Comparison of ENCODE assay signal across 12 cellular contexts in the genomic region with DNA sequence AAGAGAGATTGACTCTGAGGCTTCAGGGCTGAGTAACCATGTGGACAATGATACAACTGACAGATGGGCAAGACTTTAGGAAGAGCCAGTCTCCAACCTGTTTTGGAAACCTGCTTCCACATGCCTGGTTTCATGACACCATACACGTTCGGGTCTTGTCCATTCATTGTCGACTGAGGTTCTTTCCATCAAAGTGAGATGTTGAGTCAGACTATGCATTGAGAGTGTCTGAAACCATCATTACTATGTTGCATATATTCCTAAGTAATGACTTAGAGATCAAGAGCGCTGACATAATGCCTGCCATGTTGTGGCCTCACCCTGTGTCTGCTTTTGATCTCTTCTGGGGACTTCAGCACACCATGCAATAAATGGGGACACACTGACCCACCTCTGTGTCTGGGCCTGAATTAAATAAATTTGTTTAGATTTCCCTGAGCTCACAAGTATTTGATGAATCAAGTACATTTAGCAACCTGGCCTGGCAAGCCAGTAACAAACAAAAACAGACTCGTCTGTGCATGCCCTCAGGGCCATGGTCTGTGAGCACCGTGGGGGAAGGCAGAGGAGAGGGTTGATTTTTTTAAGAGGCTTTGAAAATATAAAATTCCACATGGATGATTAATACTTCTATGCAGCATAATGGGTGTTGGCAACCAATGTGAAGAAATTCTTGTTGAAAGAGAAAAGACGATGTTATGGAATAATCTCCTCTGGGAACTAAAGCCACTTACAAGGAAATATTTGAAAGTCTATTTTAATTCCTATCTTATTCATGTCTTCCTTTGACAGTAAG. TPM values are rescaled to one million over a fixed set of nuclear protein-coding genes. Genes with fewer than 3 reads are reported as not detected.
A peak's percentile ranks its signal among the peaks of the same experiment; 100 is the strongest.
DNase-seq lines count a peak whose midpoint lies in the region; ATAC-seq and TF ChIP-seq lines count a peak whose summit lies in the region.
"Had no signal": no experiment of that assay in that cellular context is flagged by ENCODE, and none has a peak within 500 bp of the region (broad histone marks: within the 10 kb centered on the region; RNA-seq: fewer than 3 reads in every experiment).

No MANE protein-coding gene starts in this region.

- TF ChIP-seq POLR2A in breast epithelium (IDR thresholded peaks at IDR 0.05) = no peak

- no peaks in the 10 kb centered on the region for H3K4me1 ChIP-seq in breast epithelium
- H3K4me1 ChIP-seq in SK-N-SH (ENCODE audit: control insufficient read depth in 1 of 2, insufficient read depth in 2 of 2, low read depth in 1 of 2, low read length in 1 of 2) = peaks cover 4 to 6% of the 10 kb centered on the region in 2 experiments; a peak in 1 of 4 replicates

- no peak for ATAC-seq in GM21825 (IDR thresholded peaks at IDR 0.05; ENCODE audit: unreplicated experiment)
- no peak for ATAC-seq in HG02973 (IDR thresholded peaks at IDR 0.05; ENCODE audit: unreplicated experiment)
- no peak for ATAC-seq in HG03135 (IDR thresholded peaks at IDR 0.05; ENCODE audit: unreplicated experiment)
- ATAC-seq: T-helper 17 cell had no signal

- no peaks in the 10 kb centered on the region for H3K9me2 ChIP-seq in SK-N-SH

- no peaks in the 10 kb centered on the region for H3K79me2 ChIP-seq in SK-N-SH (ENCODE audit: insufficient read depth)

- no peaks in the 10 kb centered on the region for H4K20me1 ChIP-seq in SK-N-SH (ENCODE audit: insufficient read depth)

- BruUV-seq in MCF 10A (replicated peaks; lab: Mats Ljungman, UMichigan) = no TSS peak

- H3K4me1 Mint-ChIP-seq in MCF 10A (ENCODE audit: insufficient read depth, unreplicated experiment) = peaks cover 31% of the 10 kb centered on the region

- H3K36me3 Mint-ChIP-seq in MCF 10A (ENCODE audit: insufficient read depth, unreplicated experiment) = no peaks in the 10 kb centered on the region

- H3K27me3 ChIP-seq in breast epithelium = no peaks in the 10 kb centered on the region
- no peaks in the 10 kb centered on the region for H3K27me3 ChIP-seq in SK-N-SH (ENCODE audit: insufficient read depth)
- no peaks in the 10 kb centered on the region for H3K27me3 ChIP-seq in H7 (ENCODE audit: control insufficient read depth, insufficient read depth, low read length)

- peak overlapping the region; percentile 91 for H3K27ac Mint-ChIP-seq in MCF 10A (ENCODE audit: low read depth, unreplicated experiment)
- H3K27ac Mint-ChIP-seq: T-helper 17 cell had no signal

- no peak overlapping the region for H3K9ac ChIP-seq in SK-N-SH
- H3K9ac ChIP-seq: BLaER1 treated with 17β-estradiol and CSF1 and Interleukin-3, amounts not matched to agents 10 nM and 100 nM had no signal

- CTCF ChIA-PET in MCF 10A (lab: Yijun Ruan, JAX) (interaction anchor here (0.6 to 2.1 kb wide), 3 partner anchors 27 to 82 kb away, joined by 3 to 11 read pairs (median 4); no protein-coding TSS in a partner anchor), SK-N-SH (lab: Yijun Ruan, JAX) (interaction anchor here (0.9 kb wide), 1 partner anchor 25 kb away, joined by 3 read pairs; no protein-coding TSS in a partner anchor)

- H3K27ac ChIP-seq in breast epithelium (no peak overlapping the region), SK-N-SH (ENCODE audit: low read depth in 2 of 2, low read length in 1 of 2) (peak overlapping the region; percentile 31 to 59; a peak in 3 of 4 replicates)
- H3K27ac ChIP-seq: BLaER1 treated with 17β-estradiol and CSF1 and Interleukin-3, amounts not matched to agents 10 nM and 100 nM had no signal

- POLR2A ChIA-PET in MCF 10A (lab: Yijun Ruan, JAX) = interaction anchor here (0.6 to 3.5 kb wide), 18 partner anchors 9 to 262 kb away, joined by 3 to 42 read pairs (median 4); a partner anchor contains a TSS
- POLR2A ChIA-PET in SK-N-SH (lab: Yijun Ruan, JAX) = no interaction called here

- no peak for TF ChIP-seq RAD21 in SK-N-SH (IDR thresholded peaks at IDR 0.05; ENCODE audit: low read length)

- H3K27me3 Mint-ChIP-seq in MCF 10A (ENCODE audit: insufficient read depth, unreplicated experiment) = no peaks in the 10 kb centered on the region
- H3K27me3 Mint-ChIP-seq: T-helper 17 cell had no signal

- DNase-seq in MCF 10A (ENCODE audit: unreplicated experiment) (peak; percentile 98), breast epithelium (ENCODE audit: low spot score in 2 of 2) (no peak), SK-N-SH (no peak), fibroblast of the aortic adventitia (ENCODE audit: low read depth) (peak; percentile 74), H7 (no peak)
- DNase-seq: activated CD8-positive, alpha-beta memory T cell treated with anti-CD3 and anti-CD28 coated beads, Interleukin-2, amount 50 U/mL, for 48 hours; NCI-H524 treated with DMSO at 0.1 percent for 48 hours; T-helper 17 cell had no signal

- no peaks in the 10 kb centered on the region for H3K9me3 Mint-ChIP-seq in MCF 10A (ENCODE audit: unreplicated experiment)

- 63% methylated on average over 7 of the region's 7 CpGs for WGBS in SK-N-SH (ENCODE audit: low lambda C conversion rate)

- no peaks in the 10 kb centered on the region for H3K9me3 ChIP-seq in breast epithelium
- no peaks in the 10 kb centered on the region for H3K9me3 ChIP-seq in SK-N-SH
- H3K9me3 ChIP-seq: BLaER1 treated with 17β-estradiol and CSF1 and Interleukin-3, amounts not matched to agents 10 nM and 100 nM had no signal

- peak overlapping the region; percentile 11 for H3K4me3 Mint-ChIP-seq in MCF 10A (ENCODE audit: unreplicated experiment)
- H3K4me3 Mint-ChIP-seq: T-helper 17 cell had no signal

- H3K4me3 ChIP-seq in breast epithelium (no peak overlapping the region), SK-N-SH (ENCODE audit: low read depth in 2 of 2, low read length in 1 of 2) (no peak overlapping the region), fibroblast of the aortic adventitia (ENCODE audit: low read depth, low read length) (no peak overlapping the region), H7 (ENCODE audit: insufficient read depth, low read depth, low read length) (no peak overlapping the region)
- H3K4me3 ChIP-seq: BLaER1 treated with 17β-estradiol and CSF1 and Interleukin-3, amounts not matched to agents 10 nM and 100 nM had no signal

- no peak overlapping the region for H3K4me2 ChIP-seq in SK-N-SH

- intact Hi-C loops in MCF 10A (cut with micrococcal nuclease) = loop anchor here (1.0 to 5.0 kb wide), 4 partner anchors 26 to 256 kb away; no protein-coding TSS in a partner anchor
- intact Hi-C loops in breast epithelium (cut with DNase I; ENCODE audit: low total_unique reads) = no loop called here

- H3K36me3 ChIP-seq in breast epithelium (no peaks in the 10 kb centered on the region), SK-N-SH (replicated peaks in 1 of 2; ENCODE audit: control insufficient read depth in 1 of 2, insufficient read depth in 2 of 2, low read length in 1 of 2) (no peaks in the 10 kb centered on the region), H7 (replicated peaks; ENCODE audit: control insufficient read depth, insufficient read depth, low read length) (no peaks in the 10 kb centered on the region)
- H3K36me3 ChIP-seq: BLaER1 treated with 17β-estradiol and CSF1 and Interleukin-3, amounts not matched to agents 10 nM and 100 nM had no signal

- no peaks in the 10 kb centered on the region for H3F3A ChIP-seq in SK-N-SH (replicated peaks; ENCODE audit: insufficient read depth)

- TF ChIP-seq CTCF in MCF 10A (IDR thresholded peaks at IDR 0.05; ENCODE audit: unreplicated experiment) = no peak
- no peak for TF ChIP-seq CTCF in breast epithelium (IDR thresholded peaks at IDR 0.05)
- no peak for TF ChIP-seq CTCF in SK-N-SH (IDR thresholded peaks at IDR 0.05)
- TF ChIP-seq CTCF in fibroblast of the aortic adventitia (IDR thresholded peaks at IDR 0.05; ENCODE audit: insufficient read depth, low read length) = no peak

- no peak overlapping the region for H2AFZ ChIP-seq in SK-N-SH (ENCODE audit: low read depth)

- no peak for TF ChIP-seq EP300 in SK-N-SH (IDR thresholded peaks at IDR 0.05; ENCODE audit: borderline replicate concordance in 1 of 2, low read depth in 1 of 2, low read length in 1 of 2)

TF ChIP-seq in SK-N-SH, 30 proteins besides CTCF, POLR2A, EP300 and RAD21:
- TF ChIP-seq POLR2AphosphoS5 (IDR thresholded peaks at IDR 0.05; ENCODE audit: low read depth, low read length) (no peak), FOSL2 (IDR thresholded peaks at IDR 0.05; ENCODE audit: borderline replicate concordance, low read depth) (0 out of 2 replicates have a peak, but pooled peaks have one; percentile 10)
- TF ChIP-seq, protein P1, sequence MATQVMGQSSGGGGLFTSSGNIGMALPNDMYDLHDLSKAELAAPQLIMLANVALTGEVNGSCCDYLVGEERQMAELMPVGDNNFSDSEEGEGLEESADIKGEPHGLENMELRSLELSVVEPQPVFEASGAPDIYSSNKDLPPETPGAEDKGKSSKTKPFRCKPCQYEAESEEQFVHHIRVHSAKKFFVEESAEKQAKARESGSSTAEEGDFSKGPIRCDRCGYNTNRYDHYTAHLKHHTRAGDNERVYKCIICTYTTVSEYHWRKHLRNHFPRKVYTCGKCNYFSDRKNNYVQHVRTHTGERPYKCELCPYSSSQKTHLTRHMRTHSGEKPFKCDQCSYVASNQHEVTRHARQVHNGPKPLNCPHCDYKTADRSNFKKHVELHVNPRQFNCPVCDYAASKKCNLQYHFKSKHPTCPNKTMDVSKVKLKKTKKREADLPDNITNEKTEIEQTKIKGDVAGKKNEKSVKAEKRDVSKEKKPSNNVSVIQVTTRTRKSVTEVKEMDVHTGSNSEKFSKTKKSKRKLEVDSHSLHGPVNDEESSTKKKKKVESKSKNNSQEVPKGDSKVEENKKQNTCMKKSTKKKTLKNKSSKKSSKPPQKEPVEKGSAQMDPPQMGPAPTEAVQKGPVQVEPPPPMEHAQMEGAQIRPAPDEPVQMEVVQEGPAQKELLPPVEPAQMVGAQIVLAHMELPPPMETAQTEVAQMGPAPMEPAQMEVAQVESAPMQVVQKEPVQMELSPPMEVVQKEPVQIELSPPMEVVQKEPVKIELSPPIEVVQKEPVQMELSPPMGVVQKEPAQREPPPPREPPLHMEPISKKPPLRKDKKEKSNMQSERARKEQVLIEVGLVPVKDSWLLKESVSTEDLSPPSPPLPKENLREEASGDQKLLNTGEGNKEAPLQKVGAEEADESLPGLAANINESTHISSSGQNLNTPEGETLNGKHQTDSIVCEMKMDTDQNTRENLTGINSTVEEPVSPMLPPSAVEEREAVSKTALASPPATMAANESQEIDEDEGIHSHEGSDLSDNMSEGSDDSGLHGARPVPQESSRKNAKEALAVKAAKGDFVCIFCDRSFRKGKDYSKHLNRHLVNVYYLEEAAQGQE (IDR thresholded peaks at IDR 0.05; ENCODE audit: low read depth, low read length) = no peak

RNA-seq across cellular contexts. Expression of a gene that starts 49.9 kb away (rescaled TPM):
- total RNA-seq in MCF 10A (2022) (74.7 and 78.3 TPM in 2 replicates), breast epithelium (10 to 100 TPM; 64.6 to 72.8 (median 65.1) TPM), fibroblast of the aortic adventitia (ENCODE audit: low replicate concordance) (17.8 and 33.8 TPM in 2 replicates)
- 79.0 and 97.4 TPM in 2 replicates for polyA plus RNA-seq in SK-N-SH (2012; rRNA removed)
- polyA plus RNA-seq in SK-N-SH (2012; cell fraction: cytosol; rRNA removed) = 81.9 and 98.8 TPM in 2 replicates
- 34.7 and 42.7 TPM in 2 replicates for polyA plus RNA-seq in SK-N-SH (2012; cell fraction: nucleus; rRNA removed)
- 56.9 and 67.4 TPM in 2 replicates for total RNA-seq in H7 (2014; rRNA removed; shearing (Covaris generic))

Comparison
In these comparisons a context has a peak if more than half of its experiments do, and no peak if none do; other contexts are left out.
1. DNase-seq: peak in MCF 10A (single experiment) and fibroblast of the aortic adventitia (single experiment); none in breast epithelium (0 of 2), SK-N-SH (single experiment) and H7 (single experiment).
2. H3K27ac ChIP-seq: peak in SK-N-SH (2 of 2); none in breast epithelium (0 of 2).